In the genomic region with DNA sequence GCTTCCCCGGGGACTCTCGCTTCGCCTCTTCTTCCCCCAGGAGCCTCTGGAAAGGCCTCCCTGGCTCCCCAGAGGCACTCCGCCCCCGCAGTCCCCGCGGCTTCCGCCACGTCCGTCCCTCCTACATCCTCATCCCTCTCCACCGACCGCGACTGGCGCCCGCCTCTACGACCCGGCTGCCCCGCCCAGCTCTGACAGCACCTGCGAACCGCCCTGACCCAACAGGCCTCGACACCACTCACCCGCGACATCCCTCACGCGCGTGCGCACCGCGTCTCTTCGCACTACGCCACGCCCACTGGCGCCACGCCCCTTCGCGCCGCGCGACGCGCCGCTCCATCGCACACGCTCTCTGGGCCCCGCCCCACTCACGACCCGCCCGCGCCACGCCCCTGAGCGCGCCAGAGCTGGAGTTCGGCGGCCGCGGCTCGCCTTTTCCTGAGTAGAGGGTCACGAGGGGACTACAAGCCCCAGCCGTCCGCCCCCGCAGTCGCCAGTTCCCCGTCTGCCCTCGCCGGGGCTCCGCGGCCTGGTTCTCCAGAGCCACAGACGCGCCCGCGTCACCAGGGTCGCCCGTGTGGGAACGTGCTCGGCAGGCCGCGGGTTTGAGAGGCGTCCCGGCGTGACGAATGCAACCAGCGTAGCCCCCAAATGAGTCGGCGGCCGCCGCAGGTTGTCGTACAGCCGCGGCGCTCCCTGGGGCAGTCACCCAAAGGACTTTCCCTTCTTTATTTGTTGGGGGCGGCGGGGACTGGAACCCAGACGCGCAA, we compare ENCODE assay signal across 1 cellular context.
A peak's percentile ranks its signal among the peaks of the same experiment; 100 is the strongest.
TF ChIP-seq lines count a peak whose summit lies in the region.

No MANE protein-coding gene starts in this region.

TF ChIP-seq in K562, 482 proteins besides CTCF, POLR2A, EP300 and RAD21 (continued from another document and continues in another):
- TF ChIP-seq ZNF764 (CRISPR knock-in tag; IDR thresholded peaks at IDR 0.05; ENCODE audit: low read depth) (no peak; the same call in 1 of the 2 replicates), GATAD2A (IDR thresholded peaks at IDR 0.05) (no peak), HDGF (IDR thresholded peaks at IDR 0.05) (no peak), PHF20 (IDR thresholded peaks at IDR 0.05; ENCODE audit: partially characterized antibody) (peak; percentile 42), ZFP30 (CRISPR knock-in tag; IDR thresholded peaks at IDR 0.05; ENCODE audit: borderline replicate concordance) (no peak), NELFE (IDR thresholded peaks at IDR 0.05; ENCODE audit: insufficient read depth, insufficient read length) (no peak), RBM34 (IDR thresholded peaks at IDR 0.05; ENCODE audit: borderline replicate concordance, insufficient read depth, low read length) (peak; percentile 68; the same call in 1 of the 2 replicates), ZNF197 (CRISPR knock-in tag; IDR thresholded peaks at IDR 0.05; ENCODE audit: low read depth) (peak; percentile 65; the same call in 1 of the 2 replicates), MEF2A (IDR thresholded peaks at IDR 0.05; ENCODE audit: control insufficient read depth, low read depth, low read length) (no peak), ILK (tag; IDR thresholded peaks at IDR 0.05; ENCODE audit: borderline replicate concordance, low read depth) (no peak), FIP1L1 (IDR thresholded peaks at IDR 0.05; ENCODE audit: low read depth, low read length, poor library complexity, severe bottlenecking) (no peak), TCF7L2 (IDR thresholded peaks at IDR 0.05; ENCODE audit: low read depth, low read length) (no peak), MGA (IDR thresholded peaks at IDR 0.05) (peak; percentile 90), BRD4 (IDR thresholded peaks at IDR 0.05) (0 out of 2 replicates have a peak, but pooled peaks have one; percentile 59), ZNF76 (CRISPR knock-in tag; IDR thresholded peaks at IDR 0.05; ENCODE audit: borderline replicate concordance) (peak; percentile 73; the same call in 1 of the 2 replicates), ZNF668 (CRISPR knock-in tag; IDR thresholded peaks at IDR 0.05) (no peak), LCOR (CRISPR knock-in tag; IDR thresholded peaks at IDR 0.05) (no peak), BRF1 (IDR thresholded peaks at IDR 0.05; ENCODE audit: borderline replicate concordance, extremely low read depth, insufficient read length) (no peak), RBM17 (IDR thresholded peaks at IDR 0.05; ENCODE audit: borderline replicate concordance, low read depth, low read length) (no peak), FOXJ3 (CRISPR knock-in tag; IDR thresholded peaks at IDR 0.05) (no peak), MTA1 (IDR thresholded peaks at IDR 0.05; ENCODE audit: borderline replicate concordance) (peak; percentile 55), ZFP91 (CRISPR knock-in tag; IDR thresholded peaks at IDR 0.05) (no peak), ETV6 (IDR thresholded peaks at IDR 0.05; ENCODE audit: borderline replicate concordance in 1 of 2, low read depth in 2 of 2, low read length in 1 of 2) (no peak), ETV6 (CRISPR knock-in tag; IDR thresholded peaks at IDR 0.05; ENCODE audit: borderline replicate concordance) (peak; percentile 94; the same call in 1 of the 2 replicates), SIRT6 (IDR thresholded peaks at IDR 0.05; ENCODE audit: low read depth, low read length) (no peak), FOXP1 (CRISPR knock-in tag; IDR thresholded peaks at IDR 0.05) (no peak), ETV1 (tag; conservative IDR thresholded peaks at IDR 0.05; ENCODE audit: low read depth) (peak; percentile 58; the same call in 1 of the 2 replicates)
- TF ChIP-seq, protein P1, sequence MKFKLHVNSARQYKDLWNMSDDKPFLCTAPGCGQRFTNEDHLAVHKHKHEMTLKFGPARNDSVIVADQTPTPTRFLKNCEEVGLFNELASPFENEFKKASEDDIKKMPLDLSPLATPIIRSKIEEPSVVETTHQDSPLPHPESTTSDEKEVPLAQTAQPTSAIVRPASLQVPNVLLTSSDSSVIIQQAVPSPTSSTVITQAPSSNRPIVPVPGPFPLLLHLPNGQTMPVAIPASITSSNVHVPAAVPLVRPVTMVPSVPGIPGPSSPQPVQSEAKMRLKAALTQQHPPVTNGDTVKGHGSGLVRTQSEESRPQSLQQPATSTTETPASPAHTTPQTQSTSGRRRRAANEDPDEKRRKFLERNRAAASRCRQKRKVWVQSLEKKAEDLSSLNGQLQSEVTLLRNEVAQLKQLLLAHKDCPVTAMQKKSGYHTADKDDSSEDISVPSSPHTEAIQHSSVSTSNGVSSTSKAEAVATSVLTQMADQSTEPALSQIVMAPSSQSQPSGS (CRISPR knock-in tag; IDR thresholded peaks at IDR 0.05) = no peak
- TF ChIP-seq, protein P2, sequence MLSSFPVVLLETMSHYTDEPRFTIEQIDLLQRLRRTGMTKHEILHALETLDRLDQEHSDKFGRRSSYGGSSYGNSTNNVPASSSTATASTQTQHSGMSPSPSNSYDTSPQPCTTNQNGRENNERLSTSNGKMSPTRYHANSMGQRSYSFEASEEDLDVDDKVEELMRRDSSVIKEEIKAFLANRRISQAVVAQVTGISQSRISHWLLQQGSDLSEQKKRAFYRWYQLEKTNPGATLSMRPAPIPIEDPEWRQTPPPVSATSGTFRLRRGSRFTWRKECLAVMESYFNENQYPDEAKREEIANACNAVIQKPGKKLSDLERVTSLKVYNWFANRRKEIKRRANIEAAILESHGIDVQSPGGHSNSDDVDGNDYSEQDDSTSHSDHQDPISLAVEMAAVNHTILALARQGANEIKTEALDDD (IDR thresholded peaks at IDR 0.05) = no peak
